In the genomic region with DNA sequence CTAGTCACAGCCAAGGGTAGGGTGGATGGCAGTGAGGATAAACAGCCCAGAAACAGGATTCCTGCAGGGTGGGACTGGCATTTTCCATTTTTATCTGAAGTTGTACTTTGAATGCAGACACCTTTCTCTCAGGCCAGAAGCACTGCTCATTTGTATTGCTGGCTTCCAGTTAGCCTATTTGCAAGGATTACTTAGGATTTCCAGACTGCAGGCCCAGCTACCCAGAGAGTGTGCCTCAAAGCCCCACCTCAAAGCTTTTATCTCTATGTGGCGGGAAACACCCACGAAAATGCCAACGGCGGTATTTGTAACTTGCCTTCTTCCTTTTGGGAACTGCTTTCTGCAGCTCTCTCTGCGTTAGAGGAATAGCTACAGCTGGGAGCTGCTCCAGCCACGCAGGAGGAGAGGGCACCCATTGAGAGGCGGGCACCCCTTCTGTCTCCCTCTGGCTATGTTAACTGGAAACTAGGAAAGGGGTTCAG, we compare ENCODE assay signal across 8 cellular contexts.
DNase-seq lines count a peak whose midpoint lies in the region; ATAC-seq lines count a peak whose summit lies in the region.

No MANE protein-coding gene starts in this region.

- no peaks in the 10 kb centered on the region for H3K9me3 Mint-ChIP-seq in CD8-positive, alpha-beta memory T cell
- no peaks in the 10 kb centered on the region for H3K9me3 Mint-ChIP-seq in IgD-negative memory B cell
- H3K9me3 Mint-ChIP-seq in activated T-cell treated with anti-CD3 and anti-CD28 coated beads, Interleukin-2, amount 50 U/mL, for 4 hours = no peaks in the 10 kb centered on the region

- no peaks in the 10 kb centered on the region for H3K9me3 ChIP-seq in CD8-positive, alpha-beta memory T cell (ENCODE audit: low read length)

- H3K4me3 Mint-ChIP-seq in CD8-positive, alpha-beta memory T cell = peak overlapping the region; percentile 94 to 98 (median 95)
- peak overlapping the region; percentile 87 to 98 (median 96) for H3K4me3 Mint-ChIP-seq in IgD-negative memory B cell
- peak overlapping the region; percentile 90 for H3K4me3 Mint-ChIP-seq in activated T-cell treated with anti-CD3 and anti-CD28 coated beads, Interleukin-2, amount 50 U/mL, for 4 hours

- peak overlapping the region; percentile 95 for H3K27ac ChIP-seq in CD8-positive, alpha-beta memory T cell (ENCODE audit: low read depth, low read length)

- peaks cover 3 to 41% (median 4%) of the 10 kb centered on the region in 3 donors for H3K36me3 Mint-ChIP-seq in CD8-positive, alpha-beta memory T cell
- H3K36me3 Mint-ChIP-seq in IgD-negative memory B cell = no peaks in the 10 kb centered on the region
- peaks cover 9% of the 10 kb centered on the region for H3K36me3 Mint-ChIP-seq in activated T-cell treated with anti-CD3 and anti-CD28 coated beads, Interleukin-2, amount 50 U/mL, for 4 hours (ENCODE audit: insufficient read depth)

- peak in 1 of 5 donors; percentile 15 for DNase-seq in CD8-positive, alpha-beta memory T cell
- peak; percentile 17 for DNase-seq in activated T-cell treated with anti-CD3 and anti-CD28 coated beads, Interleukin-2, amount 50 U/mL, for 4 hours
- DNase-seq in glomerular visceral epithelial cell (ENCODE audit: extremely low spot score) (peak; percentile 43), pons (ENCODE audit: low spot score) (peak; percentile 40), germinal center (ENCODE audit: low spot score) (no peak)

- H3K27me3 Mint-ChIP-seq in CD8-positive, alpha-beta memory T cell = no peaks in the 10 kb centered on the region
- H3K27me3 Mint-ChIP-seq in IgD-negative memory B cell = no peaks in the 10 kb centered on the region
- no peaks in the 10 kb centered on the region for H3K27me3 Mint-ChIP-seq in activated T-cell treated with anti-CD3 and anti-CD28 coated beads, Interleukin-2, amount 50 U/mL, for 4 hours (ENCODE audit: low read depth)

- no peak for ATAC-seq in activated T-cell treated with anti-CD3 and anti-CD28 coated beads, Interleukin-2, amount 50 U/mL, for 4 hours
- ATAC-seq in HG03565 (IDR thresholded peaks at IDR 0.05; ENCODE audit: unreplicated experiment) (no peak), GM19035 (IDR thresholded peaks at IDR 0.05; ENCODE audit: unreplicated experiment) (no peak)

- H3K36me3 ChIP-seq in CD8-positive, alpha-beta memory T cell (ENCODE audit: insufficient read depth, low read length) = no peaks in the 10 kb centered on the region

- POLR2A ChIA-PET in CD8-positive, alpha-beta memory T cell (lab: Charles Lee) = interaction anchor here (1.3 to 4.6 kb wide), 12 partner anchors 8 to 348 kb away, joined by 8 to 56 read pairs (median 18); a partner anchor contains a TSS

- CTCF ChIA-PET in CD8-positive, alpha-beta memory T cell (lab: Charles Lee) = interaction anchor here (0.8 to 7.2 kb wide), 21 partner anchors 8 to 331 kb away, joined by 3 to 100 read pairs (median 4); no protein-coding TSS in a partner anchor

- peak overlapping the region; percentile 74 for H3K4me3 ChIP-seq in CD8-positive, alpha-beta memory T cell (ENCODE audit: low read length)

- no peaks in the 10 kb centered on the region for H3K27me3 ChIP-seq in CD8-positive, alpha-beta memory T cell (ENCODE audit: insufficient read depth, low read length, poor library complexity, severe bottlenecking)

- peaks cover 49 to 68% (median 54%) of the 10 kb centered on the region in 3 donors for H3K4me1 Mint-ChIP-seq in CD8-positive, alpha-beta memory T cell
- peaks cover 33 to 41% (median 41%) of the 10 kb centered on the region in 3 donors for H3K4me1 Mint-ChIP-seq in IgD-negative memory B cell
- peaks cover 58% of the 10 kb centered on the region for H3K4me1 Mint-ChIP-seq in activated T-cell treated with anti-CD3 and anti-CD28 coated beads, Interleukin-2, amount 50 U/mL, for 4 hours (ENCODE audit: low read depth)

- H3K27ac Mint-ChIP-seq in CD8-positive, alpha-beta memory T cell = peak overlapping the region; percentile 97 to 100 (median 99)
- peak overlapping the region; percentile 96 to 99 (median 99) for H3K27ac Mint-ChIP-seq in IgD-negative memory B cell

- H3K4me1 ChIP-seq in CD8-positive, alpha-beta memory T cell (ENCODE audit: insufficient read depth, low read length) = peaks cover 41% of the 10 kb centered on the region
